ENCODE assay signal across 8 cellular contexts in the genomic region with DNA sequence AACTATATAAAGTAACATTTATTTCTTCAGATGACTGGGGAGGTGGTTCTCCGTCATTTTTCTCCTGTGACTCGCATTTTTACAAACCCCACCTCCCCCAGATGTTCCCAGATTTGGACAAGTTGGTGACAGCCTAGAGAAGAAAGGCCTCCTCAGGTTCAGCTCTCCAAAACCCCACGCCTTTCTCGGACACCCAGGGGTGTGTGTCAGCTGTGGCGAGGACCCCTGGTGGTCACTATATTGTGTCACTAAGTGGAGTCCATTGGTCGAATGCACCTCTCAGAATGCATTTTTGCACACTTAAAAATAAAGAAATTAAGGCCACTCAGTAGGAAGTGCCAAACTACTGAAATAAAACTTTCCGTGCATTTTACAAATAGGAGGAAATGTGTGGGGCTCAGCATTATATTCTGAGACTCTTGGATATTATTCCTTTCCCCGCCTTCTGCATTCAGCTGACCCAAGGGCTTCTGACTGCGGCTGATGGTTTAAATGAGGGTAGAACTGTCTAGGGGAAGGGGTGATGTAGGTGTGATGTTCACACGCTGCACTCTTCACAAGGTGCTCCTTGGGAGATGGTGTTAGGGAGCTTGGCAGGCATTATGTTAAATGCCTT. TPM values are rescaled to one million over a fixed set of nuclear protein-coding genes. Genes with fewer than 3 reads are reported as not detected.
A peak's percentile ranks its signal among the peaks of the same experiment; 100 is the strongest.
DNase-seq lines count a peak whose midpoint lies in the region; ATAC-seq, FAIRE-seq and TF ChIP-seq lines count a peak whose summit lies in the region.

No MANE protein-coding gene starts in this region.

- ATAC-seq in HG02973 (IDR thresholded peaks at IDR 0.05; ENCODE audit: unreplicated experiment) (peak; percentile 51), WTC11 (peak; percentile 81), pancreas (peak in 3 of 4 donors; percentile 33 to 53 (median 44)), esophagus mucosa (no peak), GM21447 (IDR thresholded peaks at IDR 0.05; ENCODE audit: unreplicated experiment) (no peak)

- no peak overlapping the region for H3K27ac Mint-ChIP-seq in WTC11

- peaks cover 26% of the 10 kb centered on the region for H3K36me3 Mint-ChIP-seq in WTC11

- H3K9me3 Mint-ChIP-seq in WTC11 = no peaks in the 10 kb centered on the region

- peak; percentile 65 for TF ChIP-seq CTCF in WTC11 (IDR thresholded peaks at IDR 0.05)
- peak; percentile 41 for TF ChIP-seq CTCF in epithelial cell of esophagus (IDR thresholded peaks at IDR 0.05; ENCODE audit: insufficient read depth, low read depth, low read length, missing control alignments)
- TF ChIP-seq CTCF in pancreas (IDR thresholded peaks at IDR 0.05) = peak in 3 of 4 donors; percentile 17 to 31 (median 18)

- H3K4me1 Mint-ChIP-seq in WTC11 = no peaks in the 10 kb centered on the region

- no peak overlapping the region for H3K27ac ChIP-seq in pancreas

- POLR2A ChIA-PET in WTC11 (lab: Charles Lee) = interaction anchor here (0.6 kb wide), 1 partner anchor 120 kb away, joined by 3 read pairs; a partner anchor contains a TSS

- intact Hi-C loops in pancreas (cut with DNase I) = loop anchor here in 2 of 3 donors (5.0 to 10.0 kb wide), 3 partner anchors 50 to 143 kb away; a partner anchor contains a TSS

- peaks cover 2 to 49% (median 4%) of the 10 kb centered on the region in 3 donors for H3K36me3 ChIP-seq in pancreas

- H3K9me3 ChIP-seq in pancreas = no peaks in the 10 kb centered on the region

- no peaks in the 10 kb centered on the region for H3K27me3 ChIP-seq in pancreas

- H3K27me3 Mint-ChIP-seq in WTC11 (ENCODE audit: low read depth) = no peaks in the 10 kb centered on the region

- peaks cover 0 to 9% (median 0%) of the 10 kb centered on the region in 3 donors for H3K4me1 ChIP-seq in pancreas

- no peak for FAIRE-seq in pancreas (lab: Jason Lieb, UNC)

- no peak overlapping the region for H3K4me3 Mint-ChIP-seq in WTC11

- WGBS in pancreas, 2 donors = 78 to 79% methylated on average over 10 of the region's 10 CpGs

- DNase-seq in EH (ENCODE audit: low read depth) (peak; percentile 67), WTC11 (ENCODE audit: low spot score) (peak; percentile 51), epithelial cell of esophagus (ENCODE audit: low read depth) (peak; percentile 36), pancreas (peak in 4 of 6 donors; percentile 8 to 40 (median 32)), RPMI8226 (no peak)

- CTCF ChIA-PET in WTC11 (lab: Charles Lee) = interaction anchor here (0.5 to 4.3 kb wide), 13 partner anchors 10 to 156 kb away, joined by 3 to 56 read pairs (median 4); a partner anchor contains a TSS

- no peak overlapping the region for H3K4me3 ChIP-seq in epithelial cell of esophagus (ENCODE audit: low read length)
- H3K4me3 ChIP-seq in pancreas = no peak overlapping the region

TF ChIP-seq in WTC11, 78 proteins besides CTCF, POLR2A, EP300 and RAD21 (continues in another document):
- TF ChIP-seq, protein P1, sequence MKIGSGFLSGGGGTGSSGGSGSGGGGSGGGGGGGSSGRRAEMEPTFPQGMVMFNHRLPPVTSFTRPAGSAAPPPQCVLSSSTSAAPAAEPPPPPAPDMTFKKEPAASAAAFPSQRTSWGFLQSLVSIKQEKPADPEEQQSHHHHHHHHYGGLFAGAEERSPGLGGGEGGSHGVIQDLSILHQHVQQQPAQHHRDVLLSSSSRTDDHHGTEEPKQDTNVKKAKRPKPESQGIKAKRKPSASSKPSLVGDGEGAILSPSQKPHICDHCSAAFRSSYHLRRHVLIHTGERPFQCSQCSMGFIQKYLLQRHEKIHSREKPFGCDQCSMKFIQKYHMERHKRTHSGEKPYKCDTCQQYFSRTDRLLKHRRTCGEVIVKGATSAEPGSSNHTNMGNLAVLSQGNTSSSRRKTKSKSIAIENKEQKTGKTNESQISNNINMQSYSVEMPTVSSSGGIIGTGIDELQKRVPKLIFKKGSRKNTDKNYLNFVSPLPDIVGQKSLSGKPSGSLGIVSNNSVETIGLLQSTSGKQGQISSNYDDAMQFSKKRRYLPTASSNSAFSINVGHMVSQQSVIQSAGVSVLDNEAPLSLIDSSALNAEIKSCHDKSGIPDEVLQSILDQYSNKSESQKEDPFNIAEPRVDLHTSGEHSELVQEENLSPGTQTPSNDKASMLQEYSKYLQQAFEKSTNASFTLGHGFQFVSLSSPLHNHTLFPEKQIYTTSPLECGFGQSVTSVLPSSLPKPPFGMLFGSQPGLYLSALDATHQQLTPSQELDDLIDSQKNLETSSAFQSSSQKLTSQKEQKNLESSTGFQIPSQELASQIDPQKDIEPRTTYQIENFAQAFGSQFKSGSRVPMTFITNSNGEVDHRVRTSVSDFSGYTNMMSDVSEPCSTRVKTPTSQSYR (CRISPR knock-in tag; IDR thresholded peaks at IDR 0.05) = no peak
- TF ChIP-seq EMX1 (CRISPR knock-in tag; IDR thresholded peaks at IDR 0.05) (no peak), JAZF1 (CRISPR knock-in tag; IDR thresholded peaks at IDR 0.05) (no peak), PRRX2 (CRISPR knock-in tag; IDR thresholded peaks at IDR 0.05) (no peak), OVOL2 (CRISPR knock-in tag; IDR thresholded peaks at IDR 0.05; ENCODE audit: borderline replicate concordance) (no peak), IRF2 (CRISPR knock-in tag; IDR thresholded peaks at IDR 0.05; ENCODE audit: borderline replicate concordance, low read depth) (no peak), TEAD1 (CRISPR knock-in tag; IDR thresholded peaks at IDR 0.05) (no peak), MXD4 (CRISPR knock-in tag; IDR thresholded peaks at IDR 0.05; ENCODE audit: borderline replicate concordance) (no peak)
- TF ChIP-seq, protein P2, sequence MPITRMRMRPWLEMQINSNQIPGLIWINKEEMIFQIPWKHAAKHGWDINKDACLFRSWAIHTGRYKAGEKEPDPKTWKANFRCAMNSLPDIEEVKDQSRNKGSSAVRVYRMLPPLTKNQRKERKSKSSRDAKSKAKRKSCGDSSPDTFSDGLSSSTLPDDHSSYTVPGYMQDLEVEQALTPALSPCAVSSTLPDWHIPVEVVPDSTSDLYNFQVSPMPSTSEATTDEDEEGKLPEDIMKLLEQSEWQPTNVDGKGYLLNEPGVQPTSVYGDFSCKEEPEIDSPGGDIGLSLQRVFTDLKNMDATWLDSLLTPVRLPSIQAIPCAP (CRISPR knock-in tag; IDR thresholded peaks at IDR 0.05) = no peak
- TF ChIP-seq, protein P3, sequence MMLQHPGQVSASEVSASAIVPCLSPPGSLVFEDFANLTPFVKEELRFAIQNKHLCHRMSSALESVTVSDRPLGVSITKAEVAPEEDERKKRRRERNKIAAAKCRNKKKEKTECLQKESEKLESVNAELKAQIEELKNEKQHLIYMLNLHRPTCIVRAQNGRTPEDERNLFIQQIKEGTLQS (CRISPR knock-in tag; conservative IDR thresholded peaks at IDR 0.05) = no peak
- TF ChIP-seq, protein P4, sequence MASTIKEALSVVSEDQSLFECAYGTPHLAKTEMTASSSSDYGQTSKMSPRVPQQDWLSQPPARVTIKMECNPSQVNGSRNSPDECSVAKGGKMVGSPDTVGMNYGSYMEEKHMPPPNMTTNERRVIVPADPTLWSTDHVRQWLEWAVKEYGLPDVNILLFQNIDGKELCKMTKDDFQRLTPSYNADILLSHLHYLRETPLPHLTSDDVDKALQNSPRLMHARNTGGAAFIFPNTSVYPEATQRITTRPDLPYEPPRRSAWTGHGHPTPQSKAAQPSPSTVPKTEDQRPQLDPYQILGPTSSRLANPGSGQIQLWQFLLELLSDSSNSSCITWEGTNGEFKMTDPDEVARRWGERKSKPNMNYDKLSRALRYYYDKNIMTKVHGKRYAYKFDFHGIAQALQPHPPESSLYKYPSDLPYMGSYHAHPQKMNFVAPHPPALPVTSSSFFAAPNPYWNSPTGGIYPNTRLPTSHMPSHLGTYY (CRISPR knock-in tag; IDR thresholded peaks at IDR 0.05) = no peak
- TF ChIP-seq, protein P5, sequence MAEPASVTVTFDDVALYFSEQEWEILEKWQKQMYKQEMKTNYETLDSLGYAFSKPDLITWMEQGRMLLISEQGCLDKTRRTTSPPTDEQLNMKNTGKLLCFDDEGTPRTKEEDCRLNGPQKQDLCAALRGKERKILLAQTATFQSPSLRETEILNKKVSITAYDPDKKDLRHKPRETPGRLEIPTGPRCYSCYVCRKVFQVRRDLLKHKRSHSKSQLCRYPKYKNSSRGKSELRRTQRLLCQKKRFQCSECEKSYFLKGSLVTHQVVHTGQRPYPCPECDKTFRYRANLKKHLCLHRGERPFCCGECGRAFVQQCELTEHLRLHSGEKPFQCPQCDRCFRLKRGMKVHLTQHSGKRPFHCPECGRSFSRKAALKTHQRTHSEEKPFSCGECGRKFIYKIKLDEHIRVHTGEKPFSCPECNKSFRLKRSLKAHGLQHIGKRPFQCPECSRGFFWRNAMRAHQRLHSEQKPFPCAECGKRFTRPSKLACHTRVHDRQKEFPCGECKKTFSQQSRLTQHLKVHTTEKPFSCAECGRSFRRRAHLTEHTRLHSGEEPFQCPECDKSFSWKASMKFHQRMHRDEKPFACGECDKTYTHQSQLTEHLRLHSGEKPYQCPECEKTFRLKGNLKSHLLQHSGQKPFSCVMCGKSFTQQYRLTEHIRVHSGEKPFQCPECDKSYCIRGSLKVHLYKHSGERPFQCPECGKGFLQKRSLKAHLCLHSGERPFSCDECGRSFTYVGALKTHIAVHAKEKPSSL (CRISPR knock-in tag; conservative IDR thresholded peaks at IDR 0.05) = no peak
- TF ChIP-seq, protein P6, sequence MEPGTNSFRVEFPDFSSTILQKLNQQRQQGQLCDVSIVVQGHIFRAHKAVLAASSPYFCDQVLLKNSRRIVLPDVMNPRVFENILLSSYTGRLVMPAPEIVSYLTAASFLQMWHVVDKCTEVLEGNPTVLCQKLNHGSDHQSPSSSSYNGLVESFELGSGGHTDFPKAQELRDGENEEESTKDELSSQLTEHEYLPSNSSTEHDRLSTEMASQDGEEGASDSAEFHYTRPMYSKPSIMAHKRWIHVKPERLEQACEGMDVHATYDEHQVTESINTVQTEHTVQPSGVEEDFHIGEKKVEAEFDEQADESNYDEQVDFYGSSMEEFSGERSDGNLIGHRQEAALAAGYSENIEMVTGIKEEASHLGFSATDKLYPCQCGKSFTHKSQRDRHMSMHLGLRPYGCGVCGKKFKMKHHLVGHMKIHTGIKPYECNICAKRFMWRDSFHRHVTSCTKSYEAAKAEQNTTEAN (CRISPR knock-in tag; IDR thresholded peaks at IDR 0.05) = no peak
- TF ChIP-seq, protein P7, sequence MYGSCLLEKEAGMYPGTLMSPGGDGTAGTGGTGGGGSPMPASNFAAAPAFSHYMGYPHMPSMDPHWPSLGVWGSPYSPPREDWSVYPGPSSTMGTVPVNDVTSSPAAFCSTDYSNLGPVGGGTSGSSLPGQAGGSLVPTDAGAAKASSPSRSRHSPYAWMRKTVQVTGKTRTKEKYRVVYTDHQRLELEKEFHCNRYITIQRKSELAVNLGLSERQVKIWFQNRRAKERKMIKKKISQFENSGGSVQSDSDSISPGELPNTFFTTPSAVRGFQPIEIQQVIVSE (CRISPR knock-in tag; IDR thresholded peaks at IDR 0.05; ENCODE audit: borderline replicate concordance) = no peak

RNA-seq across cellular contexts. Expression of a gene that starts 47.6 kb away (rescaled TPM):
- 40.2 to 44.8 TPM (median 44.5 TPM) in 3 replicates for total RNA-seq in WTC11 (2021)
- 10 to 100 TPM; 27.0 to 35.6 (median 31.2) TPM for total RNA-seq in pancreas
- 10 to 100 TPM in 1 of 2 donors, 1 to 10 TPM in 1; 8.7 to 13.1 TPM for polyA plus RNA-seq in pancreas
- 14.0 TPM for total RNA-seq in esophagus mucosa

Comparison
In these comparisons a context has a peak if more than half of its experiments do, and no peak if none do; other contexts are left out.
1. ATAC-seq: peak in HG02973 (single experiment), WTC11 (single experiment) and pancreas (3 of 4); none in esophagus mucosa (single experiment) and GM21447 (single experiment).
2. Peak in every context shown above with its lines, with median percentiles within 50 percentile points of each other: CTCF ChIP-seq.